ENCODE assay signal across 1 cellular context in genomic region chr3:88032245-88032644, GRCh38.
TF ChIP-seq lines count a peak whose summit lies in the region.

No MANE protein-coding gene starts in this region.

TF ChIP-seq in WTC11, 78 proteins besides CTCF, POLR2A, EP300 and RAD21 (continued from another document):
- TF ChIP-seq PRDM15 (CRISPR knock-in tag; IDR thresholded peaks at IDR 0.05) (no peak), JUN (CRISPR knock-in tag; IDR thresholded peaks at IDR 0.05) (no peak), ERG (CRISPR knock-in tag; IDR thresholded peaks at IDR 0.05) (no peak), E2F4 (CRISPR knock-in tag; IDR thresholded peaks at IDR 0.05; ENCODE audit: borderline replicate concordance, low read depth) (no peak)
